22 cellular contexts compared by ENCODE assay signal in the genomic region with DNA sequence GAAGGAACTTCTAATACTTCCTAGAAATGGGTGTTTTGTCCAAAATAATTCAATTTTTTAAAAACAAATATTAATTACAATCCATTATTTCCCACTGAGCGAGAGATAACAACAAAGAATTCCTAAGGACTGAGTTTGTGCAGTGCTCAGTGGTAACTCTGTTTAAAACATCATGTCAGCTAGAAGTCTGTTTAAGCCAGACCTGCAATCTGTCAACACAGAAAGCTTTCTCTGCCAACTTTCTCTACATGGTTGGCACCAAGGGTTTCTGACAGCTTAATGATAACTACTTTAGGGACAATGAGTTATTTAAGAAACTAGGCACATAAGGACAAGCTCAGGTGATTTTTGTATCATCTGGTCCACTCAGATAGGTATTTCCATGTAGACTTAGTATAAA.
"Had no signal": no experiment of that assay in that cellular context is flagged by ENCODE, and none has a peak within 500 bp of the region (broad histone marks: within the 10 kb centered on the region; RNA-seq: fewer than 3 reads in every experiment).

No MANE protein-coding gene starts in this region.

- DNase-seq: effector CD4-positive, alpha-beta T cell; endodermal cell; erythroblast; foreskin keratinocyte; hippocampal formation; mesenchymal stem cell; midbrain; nucleus accumbens; ovary; sigmoid colon; stimulated activated CD4-positive, alpha-beta T cell treated with anti-CD3 and anti-CD28 coated beads, Interleukin-2, amount 100 ng/mL, for 24 hours; stimulated activated CD4-positive, alpha-beta T cell treated with anti-CD3 and anti-CD28 coated beads, Interleukin-4, amount 100 ng/mL, for 4 hours; stimulated activated naive B cell treated with anti-CD40 and anti-IgM and Interleukin-4, amounts not matched to agents 10 μg/mL and 1 μg/mL and 100 μg/mL, for 72 hours; stomach; substantia nigra had no signal

- H3K4me3 ChIP-seq: coronary artery, lung, neural progenitor cell, ovary, prostate gland, sigmoid colon, skin epidermis, stomach, thoracic aorta had no signal

- H3K27ac ChIP-seq: coronary artery, foreskin keratinocyte, neural progenitor cell, ovary, prostate gland, skin epidermis, stomach, thoracic aorta had no signal

- H3K4me1 ChIP-seq: foreskin keratinocyte, prostate gland, stomach had no signal

- H3K36me3 ChIP-seq: neural progenitor cell, ovary had no signal

- H3K27me3 ChIP-seq: foreskin keratinocyte, neural progenitor cell, ovary, sigmoid colon, stomach had no signal

- ATAC-seq: foreskin keratinocyte; natural killer cell treated with Interleukin-12 subunit alpha and Interleukin-12 subunit beta and Interleukin-15 and Interleukin-18, amount 100 ng/mL, for 72 hours; stimulated activated naive B cell treated with anti-CD40 and anti-IgM and Interleukin-4, amounts not matched to agents 10 μg/mL and 1 μg/mL and 100 μg/mL, for 72 hours had no signal

- H3K9me3 ChIP-seq: ovary, prostate gland, stomach, thoracic aorta had no signal
